Comparison of ENCODE assay signal across 8 cellular contexts in the genomic region with DNA sequence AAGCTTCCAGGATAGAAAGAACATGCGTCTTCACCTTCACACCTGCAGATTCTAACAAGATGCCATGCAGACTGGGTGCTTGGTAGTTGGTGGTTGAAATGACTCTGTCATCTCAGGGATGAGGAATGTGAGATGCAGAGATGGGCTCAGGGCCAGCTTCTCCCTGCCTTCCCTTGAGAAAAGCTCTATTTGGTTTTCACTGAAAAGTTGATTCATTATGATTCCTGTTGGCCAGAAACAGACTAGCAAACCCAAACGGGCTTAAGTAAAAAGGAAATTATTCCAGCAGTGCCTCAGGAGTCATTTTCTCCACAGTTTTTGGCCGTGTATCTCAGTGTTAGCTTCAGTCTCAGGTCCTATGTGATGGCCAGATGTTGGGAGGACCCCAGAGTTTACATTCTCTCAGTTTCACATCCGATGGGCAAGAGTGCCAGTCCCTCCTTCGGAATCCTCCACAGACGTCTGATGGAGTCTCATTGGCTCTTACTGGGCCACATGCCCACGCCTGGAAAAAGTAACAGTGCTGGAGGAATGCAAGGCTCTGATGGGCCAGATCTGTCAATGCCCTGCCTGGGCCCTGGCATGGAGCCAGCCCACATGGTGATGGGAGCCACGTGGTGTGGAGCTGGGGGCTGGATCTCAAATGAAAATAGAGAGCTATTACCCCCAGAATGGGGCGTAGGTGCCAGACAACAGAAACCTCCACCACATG. TPM values are rescaled to one million over a fixed set of nuclear protein-coding genes. Genes with fewer than 3 reads are reported as not detected.
DNase-seq lines count a peak whose midpoint lies in the region; ATAC-seq and TF ChIP-seq lines count a peak whose summit lies in the region.

No MANE protein-coding gene starts in this region.

- intact Hi-C loops in activated CD4-positive, alpha-beta T cell treated with anti-CD3 and anti-CD28 coated beads, Interleukin-2, amount 10 ng/mL, durations not matched to agents 24 days and 14 days (cut with micrococcal nuclease): loop anchor here (10.0 kb wide), 2 partner anchors 442 to 552 kb away; a partner anchor contains a TSS
- intact Hi-C loops in left cardiac atrium (cut with DNase I) (no loop called here), testis (cut with DNase I; ENCODE audit: low total_unique reads) (no loop called here)

- H3K4me3 ChIP-seq in testis: no peak overlapping the region

- no peak overlapping the region for H3K27ac ChIP-seq in testis

- TF ChIP-seq CTCF in testis (IDR thresholded peaks at IDR 0.05): no peak

- H3K4me1 ChIP-seq in testis: peaks cover 18% of the 10 kb centered on the region

- H3K4me1 Mint-ChIP-seq in activated CD4-positive, alpha-beta T cell treated with anti-CD3 and anti-CD28 coated beads, Interleukin-2, amount 10 ng/mL, durations not matched to agents 24 days and 14 days: peaks cover 51% of the 10 kb centered on the region
- peaks cover 35% of the 10 kb centered on the region for H3K4me1 Mint-ChIP-seq in activated naive CD8-positive, alpha-beta T cell treated with anti-CD3 and anti-CD28 coated beads, Interleukin-2, amount 10 ng/mL, durations not matched to agents 7 days and 5 days

- TF ChIP-seq POLR2A in testis (IDR thresholded peaks at IDR 0.05): no peak

- H3K27ac Mint-ChIP-seq in activated CD4-positive, alpha-beta T cell treated with anti-CD3 and anti-CD28 coated beads, Interleukin-2, amount 10 ng/mL, durations not matched to agents 24 days and 14 days: peak overlapping the region; percentile 88
- H3K27ac Mint-ChIP-seq in activated naive CD8-positive, alpha-beta T cell treated with anti-CD3 and anti-CD28 coated beads, Interleukin-2, amount 10 ng/mL, durations not matched to agents 7 days and 5 days: peak overlapping the region; percentile 94

- H3K9me3 ChIP-seq in testis: no peaks in the 10 kb centered on the region

- 66 to 77% methylated on average over 9 of the region's 9 CpGs for WGBS in testis, 2 donors

- H3K9me3 Mint-ChIP-seq in activated CD4-positive, alpha-beta T cell treated with anti-CD3 and anti-CD28 coated beads, Interleukin-2, amount 10 ng/mL, durations not matched to agents 24 days and 14 days: no peaks in the 10 kb centered on the region
- H3K9me3 Mint-ChIP-seq in activated naive CD8-positive, alpha-beta T cell treated with anti-CD3 and anti-CD28 coated beads, Interleukin-2, amount 10 ng/mL, durations not matched to agents 7 days and 5 days: no peaks in the 10 kb centered on the region

- no peak for ATAC-seq in activated naive CD8-positive, alpha-beta T cell treated with anti-CD3 and anti-CD28 coated beads, Interleukin-2, amount 10 ng/mL, durations not matched to agents 7 days and 5 days (ENCODE audit: low read depth)
- peak; percentile 55 to 68 for ATAC-seq in left cardiac atrium
- no peak for ATAC-seq in GM18511 (IDR thresholded peaks at IDR 0.05; ENCODE audit: unreplicated experiment)

- no peaks in the 10 kb centered on the region for H3K36me3 ChIP-seq in testis (ENCODE audit: low read depth, missing control alignments)

- DNase-seq in activated CD4-positive, alpha-beta T cell treated with anti-CD3 and anti-CD28 coated beads, Interleukin-2, amount 10 ng/mL, durations not matched to agents 24 days and 14 days: no peak
- no peak for DNase-seq in activated CD4-positive, alpha-beta T cell treated with anti-CD3 and anti-CD28 coated beads, Interleukin-2, amount 50 U/mL, for 1 hour
- no peak for DNase-seq in activated naive CD8-positive, alpha-beta T cell treated with anti-CD3 and anti-CD28 coated beads, Interleukin-2, amount 10 ng/mL, durations not matched to agents 7 days and 5 days
- DNase-seq in left cardiac atrium: peak; percentile 56
- peak; percentile 81 for DNase-seq in testis
- DNase-seq in NK-92 (lab: John Stamatoyannopoulos, UW; ENCODE audit: unreplicated experiment): no peak
- no peak for DNase-seq in pons (ENCODE audit: low spot score)

- POLR2A ChIA-PET in activated naive CD8-positive, alpha-beta T cell treated with anti-CD3 and anti-CD28 coated beads, Interleukin-2, amount 10 ng/mL, durations not matched to agents 7 days and 5 days (lab: Charles Lee): interaction anchor here (0.6 to 3.6 kb wide), 4 partner anchors 9 to 27 kb away, joined by 3 to 16 read pairs (median 8); no protein-coding TSS in a partner anchor

- no peaks in the 10 kb centered on the region for H3K27me3 Mint-ChIP-seq in activated CD4-positive, alpha-beta T cell treated with anti-CD3 and anti-CD28 coated beads, Interleukin-2, amount 10 ng/mL, durations not matched to agents 24 days and 14 days
- no peaks in the 10 kb centered on the region for H3K27me3 Mint-ChIP-seq in activated naive CD8-positive, alpha-beta T cell treated with anti-CD3 and anti-CD28 coated beads, Interleukin-2, amount 10 ng/mL, durations not matched to agents 7 days and 5 days

- peak overlapping the region; percentile 45 for H3K4me3 Mint-ChIP-seq in activated CD4-positive, alpha-beta T cell treated with anti-CD3 and anti-CD28 coated beads, Interleukin-2, amount 10 ng/mL, durations not matched to agents 24 days and 14 days
- H3K4me3 Mint-ChIP-seq in activated naive CD8-positive, alpha-beta T cell treated with anti-CD3 and anti-CD28 coated beads, Interleukin-2, amount 10 ng/mL, durations not matched to agents 7 days and 5 days: no peak overlapping the region

- H3K27me3 ChIP-seq in testis: no peaks in the 10 kb centered on the region

- H3K36me3 Mint-ChIP-seq in activated CD4-positive, alpha-beta T cell treated with anti-CD3 and anti-CD28 coated beads, Interleukin-2, amount 10 ng/mL, durations not matched to agents 24 days and 14 days (ENCODE audit: low read depth): peaks cover 32% of the 10 kb centered on the region
- H3K36me3 Mint-ChIP-seq in activated naive CD8-positive, alpha-beta T cell treated with anti-CD3 and anti-CD28 coated beads, Interleukin-2, amount 10 ng/mL, durations not matched to agents 7 days and 5 days: peaks cover 24% of the 10 kb centered on the region

RNA-seq across cellular contexts. Expression of a gene that starts 22.3 kb away (rescaled TPM):
- 88.0 and 91.7 TPM in 2 replicates for total RNA-seq in activated CD4-positive, alpha-beta T cell treated with anti-CD3 and anti-CD28 coated beads, Interleukin-2, amount 10 ng/mL, durations not matched to agents 24 days and 14 days
- total RNA-seq in activated naive CD8-positive, alpha-beta T cell treated with anti-CD3 and anti-CD28 coated beads, Interleukin-2, amount 10 ng/mL, durations not matched to agents 7 days and 5 days: 10 to 100 TPM; 89.8 to 91.6 TPM
- 10 to 100 TPM; 26.9 to 32.1 TPM for total RNA-seq in left cardiac atrium
- 10 to 100 TPM; 48.3 to 60.1 TPM for total RNA-seq in testis
- polyA plus RNA-seq in testis (ENCODE audit: insufficient read depth, low read depth, low replicate concordance): 25.9 TPM

Comparison
In these comparisons a context has a peak if more than half of its experiments do, and no peak if none do; other contexts are left out.
1. DNase-seq: peak in left cardiac atrium (single experiment) and testis (single experiment); none in activated CD4-positive, alpha-beta T cell treated with anti-CD3 and anti-CD28 coated beads, Interleukin-2, amount 10 ng/mL, durations not matched to agents 24 days and 14 days (single experiment), activated CD4-positive, alpha-beta T cell treated with anti-CD3 and anti-CD28 coated beads, Interleukin-2, amount 50 U/mL, for 1 hour (single experiment), activated naive CD8-positive, alpha-beta T cell treated with anti-CD3 and anti-CD28 coated beads, Interleukin-2, amount 10 ng/mL, durations not matched to agents 7 days and 5 days (single experiment), NK-92 (single experiment) and pons (single experiment).
2. ATAC-seq: peak in left cardiac atrium (2 of 2); none in activated naive CD8-positive, alpha-beta T cell treated with anti-CD3 and anti-CD28 coated beads, Interleukin-2, amount 10 ng/mL, durations not matched to agents 7 days and 5 days (single experiment) and GM18511 (single experiment).